In the genomic region with DNA sequence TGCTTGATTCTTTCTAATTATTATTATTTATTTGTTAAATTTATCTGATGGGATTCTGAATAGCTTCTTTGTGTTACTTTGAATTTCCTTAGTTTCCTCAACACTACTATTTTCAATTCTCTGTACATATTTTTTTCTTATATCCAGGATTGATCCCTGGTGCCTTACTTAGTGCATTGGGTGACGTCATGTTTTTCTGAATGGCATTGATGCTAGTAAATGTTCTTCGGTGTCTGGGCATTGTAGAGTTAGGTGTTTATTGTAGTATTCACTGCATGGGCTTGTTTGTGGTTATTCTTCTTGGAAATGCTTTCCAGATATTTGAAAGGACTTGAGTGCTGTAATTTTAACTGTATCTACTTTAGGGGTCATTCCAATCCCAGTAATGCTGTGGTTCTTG, we compare ENCODE assay signal across 27 cellular contexts.
"Had no signal": no experiment of that assay in that cellular context is flagged by ENCODE, and none has a peak within 500 bp of the region (broad histone marks: within the 10 kb centered on the region; RNA-seq: fewer than 3 reads in every experiment).

No MANE protein-coding gene starts in this region.

- FAIRE-seq: endometrium, frontal cortex had no signal

- DNase-seq: colonic mucosa; cortex of kidney; dermis blood vessel endothelial cell; dorsolateral prefrontal cortex; effector CD4-positive, alpha-beta T cell; effector CD8-positive, alpha-beta T cell; effector memory CD4-positive, alpha-beta T cell; effector memory CD8-positive, alpha-beta T cell; endodermal cell; erythroblast; esophagus squamous epithelium; foreskin fibroblast; foreskin keratinocyte; foreskin melanocyte; gastrocnemius medialis; glutamatergic neuron; head of caudate nucleus; heart left ventricle; heart right ventricle had no signal

- H3K4me1 ChIP-seq: colonic mucosa, esophagus muscularis mucosa, esophagus squamous epithelium, foreskin keratinocyte, gastrocnemius medialis, gastroesophageal sphincter, heart left ventricle, heart right ventricle had no signal

- H3K36me3 ChIP-seq: colonic mucosa, esophagus muscularis mucosa, esophagus squamous epithelium, gastrocnemius medialis, gastroesophageal sphincter, heart left ventricle, heart right ventricle had no signal

- H3K27me3 ChIP-seq: colonic mucosa, esophagus muscularis mucosa, esophagus squamous epithelium, foreskin keratinocyte, gastroesophageal sphincter, heart right ventricle had no signal

- H3K27ac ChIP-seq: colonic mucosa, coronary artery, dorsolateral prefrontal cortex, epithelial cell of prostate, esophagus muscularis mucosa, esophagus squamous epithelium, foreskin keratinocyte, gastrocnemius medialis, gastroesophageal sphincter, heart left ventricle, heart right ventricle had no signal

- ATAC-seq: effector memory CD8-positive, alpha-beta T cell; esophagus mucosa; foreskin keratinocyte; gastrocnemius medialis; gastroesophageal sphincter; heart left ventricle; heart right ventricle had no signal

- H3K27ac Mint-ChIP-seq: dendritic cell treated with granulocyte-macrophage colony-stimulating factor and Interleukin-4, amounts not matched to agents 40 ng/mL and 50 ng/mL, for 4 days; effector memory CD8-positive, alpha-beta T cell; endodermal cell had no signal

- H3K9me3 Mint-ChIP-seq: dendritic cell treated with granulocyte-macrophage colony-stimulating factor and Interleukin-4, amounts not matched to agents 40 ng/mL and 50 ng/mL, for 4 days; effector memory CD8-positive, alpha-beta T cell had no signal

- H3K27me3 Mint-ChIP-seq: dendritic cell treated with granulocyte-macrophage colony-stimulating factor and Interleukin-4, amounts not matched to agents 40 ng/mL and 50 ng/mL, for 4 days; effector memory CD8-positive, alpha-beta T cell had no signal

- H3K4me3 ChIP-seq: colonic mucosa, coronary artery, dorsolateral prefrontal cortex, esophagus muscularis mucosa, esophagus squamous epithelium, gastrocnemius medialis, gastroesophageal sphincter, heart left ventricle, heart right ventricle had no signal

- H3K4me3 Mint-ChIP-seq: dendritic cell treated with granulocyte-macrophage colony-stimulating factor and Interleukin-4, amounts not matched to agents 40 ng/mL and 50 ng/mL, for 4 days; effector memory CD8-positive, alpha-beta T cell; endodermal cell had no signal

- H3K9me3 ChIP-seq: colonic mucosa, gastrocnemius medialis, gastroesophageal sphincter had no signal
